8 cellular contexts compared by ENCODE assay signal in the genomic region with DNA sequence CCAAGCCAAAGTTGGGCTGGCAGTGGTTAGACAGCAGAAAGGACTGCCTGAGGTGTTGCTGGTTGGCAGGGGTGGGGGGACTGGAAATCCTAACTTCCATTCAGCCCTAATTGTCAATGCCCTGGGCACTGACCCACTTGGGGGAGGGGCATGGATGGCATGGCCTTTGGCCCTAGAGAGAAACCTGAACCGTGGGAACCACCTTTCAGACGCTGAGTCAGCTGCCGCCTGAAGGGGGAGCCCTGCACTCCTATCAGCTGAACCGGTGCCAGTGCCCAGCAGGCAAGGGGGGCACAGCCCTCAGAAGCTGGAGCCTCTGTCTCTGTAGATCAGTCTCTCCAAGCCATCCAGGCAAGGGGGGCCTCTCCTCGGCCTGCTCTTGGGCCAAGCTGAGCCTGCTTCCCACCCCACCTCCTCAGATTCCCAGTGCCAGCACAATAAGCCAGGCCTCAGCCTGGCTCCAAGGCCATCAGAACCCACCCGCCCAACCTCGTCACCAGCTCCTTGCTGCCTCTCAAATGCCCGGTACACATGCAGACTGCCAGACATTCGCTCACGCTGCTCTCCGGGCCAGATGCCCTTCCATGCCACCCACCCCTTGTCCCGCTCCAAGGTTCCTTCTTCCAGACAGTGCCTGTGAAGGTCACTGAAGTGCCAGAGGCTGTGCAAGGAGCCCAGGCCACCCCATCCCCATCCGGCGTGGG. TPM values are rescaled to one million over a fixed set of nuclear protein-coding genes. Genes with fewer than 3 reads are reported as not detected.
DNase-seq lines count a peak whose midpoint lies in the region; TF ChIP-seq lines count a peak whose summit lies in the region.

No MANE protein-coding gene starts in this region.

- H3K9ac ChIP-seq in fibroblast of lung (ENCODE audit: insufficient read depth, low read length) (no peak overlapping the region), neural progenitor cell (no peak overlapping the region)

- peaks cover 4% of the 10 kb centered on the region for H3F3A ChIP-seq in neural progenitor cell (ENCODE audit: low read depth)

- no peak overlapping the region for H3K27ac ChIP-seq in fibroblast of lung (ENCODE audit: insufficient read depth, low read length)
- H3K27ac ChIP-seq in neural progenitor cell, result no peak overlapping the region

- H3K36me3 ChIP-seq in fibroblast of lung (ENCODE audit: control insufficient read depth, insufficient read depth, low read length) (peaks cover 4% of the 10 kb centered on the region), neural progenitor cell (no peaks in the 10 kb centered on the region)

- no peaks in the 10 kb centered on the region for H4K20me1 ChIP-seq in fibroblast of lung (ENCODE audit: control insufficient read depth, extremely low read depth, insufficient read depth, low read length)
- peaks cover 3% of the 10 kb centered on the region for H4K20me1 ChIP-seq in neural progenitor cell (ENCODE audit: low read depth)

- H3K4me1 Mint-ChIP-seq in neural progenitor cell, result peaks cover 3% of the 10 kb centered on the region
- H3K4me1 Mint-ChIP-seq in type B pancreatic cell (ENCODE audit: unreplicated experiment), result peaks cover 13% of the 10 kb centered on the region

- H3K4me2 ChIP-seq in fibroblast of lung (ENCODE audit: extremely low read depth, insufficient read depth, low read length) (no peak overlapping the region), neural progenitor cell (no peak overlapping the region)

- peak overlapping the region; percentile 46 for H3K4me3 Mint-ChIP-seq in neural progenitor cell
- H3K4me3 Mint-ChIP-seq in type B pancreatic cell, result peak overlapping the region; percentile 58

- H3K9me3 ChIP-seq in fibroblast of lung (ENCODE audit: control insufficient read depth, insufficient read depth, low read depth, low read length) (no peaks in the 10 kb centered on the region), neural progenitor cell (ENCODE audit: low read depth) (no peaks in the 10 kb centered on the region)

- H3K36me3 Mint-ChIP-seq in neural progenitor cell, result no peaks in the 10 kb centered on the region
- H3K36me3 Mint-ChIP-seq in type B pancreatic cell, result no peaks in the 10 kb centered on the region

- H3K4me1 ChIP-seq in fibroblast of lung (ENCODE audit: control insufficient read depth, extremely low read depth, insufficient read depth, low read length) (peaks cover 14% of the 10 kb centered on the region), neural progenitor cell (no peaks in the 10 kb centered on the region)

- H3K27me3 Mint-ChIP-seq in neural progenitor cell (ENCODE audit: insufficient read depth, low read depth) (peaks cover 22% of the 10 kb centered on the region), type B pancreatic cell (peaks cover 32% of the 10 kb centered on the region)

- H3K27ac Mint-ChIP-seq in neural progenitor cell (no peak overlapping the region), type B pancreatic cell (peak overlapping the region; percentile 56)

- H3K9me3 Mint-ChIP-seq in neural progenitor cell (no peaks in the 10 kb centered on the region), type B pancreatic cell (no peaks in the 10 kb centered on the region)

- TF ChIP-seq CTCF in fibroblast of lung (conservative IDR thresholded peaks at IDR 0.05 in 1 of 2, IDR thresholded peaks at IDR 0.05 in 1 of 2; ENCODE audit: low read depth in 1 of 2, low read length in 2 of 2), result peak; percentile 32 to 65
- peak; percentile 78 for TF ChIP-seq CTCF in neural progenitor cell (IDR thresholded peaks at IDR 0.05)
- TF ChIP-seq CTCF in type B pancreatic cell (conservative IDR thresholded peaks at IDR 0.05), result peak; percentile 72

- H3K27me3 ChIP-seq in fibroblast of lung (ENCODE audit: control insufficient read depth, insufficient read depth, low read length), result no peaks in the 10 kb centered on the region
- peaks cover 51% of the 10 kb centered on the region for H3K27me3 ChIP-seq in neural progenitor cell

- H3K79me2 ChIP-seq in fibroblast of lung (ENCODE audit: control insufficient read depth, insufficient read depth, low read length) (no peaks in the 10 kb centered on the region), neural progenitor cell (ENCODE audit: low read depth) (no peaks in the 10 kb centered on the region)

- H2AFZ ChIP-seq in fibroblast of lung (ENCODE audit: low read length), result no peak overlapping the region
- H2AFZ ChIP-seq in neural progenitor cell (replicated peaks), result no peak overlapping the region

- no peak overlapping the region for H3K4me3 ChIP-seq in fibroblast of lung (replicated peaks in 1 of 4; ENCODE audit: control extremely low read depth in 1 of 4, insufficient read depth in 1 of 4, low read depth in 3 of 4, low read length in 4 of 4)
- no peak overlapping the region for H3K4me3 ChIP-seq in neural progenitor cell

- DNase-seq in activated CD4-positive, alpha-beta T cell treated with anti-CD3 and anti-CD28 coated beads for 24 hours (ENCODE audit: low read depth in 2 of 2), result peak; percentile 13 to 43
- no peak for DNase-seq in activated CD4-positive, alpha-beta T cell treated with anti-CD3 and anti-CD28 coated beads for 1 hour
- peak; percentile 27 to 68 for DNase-seq in NCI-H526 (lab: John Stamatoyannopoulos, UW)
- DNase-seq in activated CD8-positive, alpha-beta memory T cell treated with anti-CD3 and anti-CD28 coated beads for 48 hours (ENCODE audit: low read depth in 2 of 3, low spot score in 2 of 3), result peak in 2 of 3 experiments; percentile 11 to 31
- peak in 1 of 2 donors; percentile 31 for DNase-seq in fibroblast of lung (ENCODE audit: low read depth in 2 of 2)
- DNase-seq in neural progenitor cell (ENCODE audit: low spot score), result peak; percentile 85
- peak; percentile 69 for DNase-seq in type B pancreatic cell (ENCODE audit: extremely low spot score, unreplicated experiment)
- no peak for DNase-seq in NCI-H187 treated with DMSO at 0.1 percent for 48 hours (lab: John Stamatoyannopoulos, UW)

RNA-seq across cellular contexts. Expression of gene TINAGL1, which starts 11.6 kb away (rescaled TPM):
- total RNA-seq in fibroblast of lung (3.0 and 3.3 TPM in 2 replicates), neural progenitor cell (ENCODE audit: low replicate concordance) (not detected in 2 replicates), type B pancreatic cell (ENCODE audit: low replicate concordance) (27.2 and 30.0 TPM in 2 replicates)
- 2.8 and 92.5 TPM in 2 replicates for polyA plus RNA-seq in fibroblast of lung
- 3.4 and 96.4 TPM in 2 replicates for polyA plus RNA-seq in fibroblast of lung (2012)
- polyA minus RNA-seq in fibroblast of lung (ENCODE audit: low replicate concordance), result 7.9 and 131 TPM in 2 replicates

RNA-seq across cellular contexts. Expression of gene HCRTR1, which starts 29.6 kb away (rescaled TPM):
- total RNA-seq in fibroblast of lung (not detected in 2 replicates), neural progenitor cell (ENCODE audit: low replicate concordance) (0.06 TPM in 1 of 2 replicates, not detected in the other), type B pancreatic cell (ENCODE audit: low replicate concordance) (not detected in 2 replicates)
- polyA plus RNA-seq in fibroblast of lung, result not detected in 2 replicates
- not detected in 2 replicates for polyA plus RNA-seq in fibroblast of lung (2012)
- polyA minus RNA-seq in fibroblast of lung (ENCODE audit: low replicate concordance), result not detected in 2 replicates

RNA-seq across cellular contexts. Expression of gene PEF1, which starts 56.8 kb away (rescaled TPM):
- total RNA-seq in fibroblast of lung (72.2 and 78.1 TPM in 2 replicates), neural progenitor cell (ENCODE audit: low replicate concordance) (30.7 and 47.7 TPM in 2 replicates), type B pancreatic cell (ENCODE audit: low replicate concordance) (45.2 and 48.3 TPM in 2 replicates)
- 72.9 and 85.3 TPM in 2 replicates for polyA plus RNA-seq in fibroblast of lung
- polyA plus RNA-seq in fibroblast of lung (2012), result 62.2 and 73.8 TPM in 2 replicates
- 164 and 206 TPM in 2 replicates for polyA minus RNA-seq in fibroblast of lung (ENCODE audit: low replicate concordance)

Comparison
In these comparisons a context has a peak if more than half of its experiments do, and no peak if none do; other contexts are left out.
1. DNase-seq: peak in activated CD4-positive, alpha-beta T cell treated with anti-CD3 and anti-CD28 coated beads for 24 hours (2 of 2), NCI-H526 (2 of 2), activated CD8-positive, alpha-beta memory T cell treated with anti-CD3 and anti-CD28 coated beads for 48 hours (2 of 3), neural progenitor cell (single experiment) and type B pancreatic cell (single experiment); none in activated CD4-positive, alpha-beta T cell treated with anti-CD3 and anti-CD28 coated beads for 1 hour (single experiment) and NCI-H187 treated with DMSO at 0.1 percent for 48 hours (single experiment).
2. Peak in every context shown above with its lines, with median percentiles within 50 percentile points of each other: CTCF ChIP-seq.